Comparison of ENCODE assay signal across 1 cellular context in genomic region chr22:45844009-45844408, GRCh38.
TF ChIP-seq lines count a peak whose summit lies in the region.

No MANE protein-coding gene starts in this region.

TF ChIP-seq in IMR-90, 13 proteins besides CTCF, POLR2A, EP300 and RAD21 (continued from another document):
- TF ChIP-seq MXI1 (IDR thresholded peaks at IDR 0.05; ENCODE audit: borderline replicate concordance, low read depth, low read length) = no peak
- TF ChIP-seq SMC3 (IDR thresholded peaks at IDR 0.05; ENCODE audit: low read depth, low read length) = no peak
- TF ChIP-seq RFX5 (IDR thresholded peaks at IDR 0.05; ENCODE audit: low read depth, low read length) = no peak
- TF ChIP-seq MAFK (IDR thresholded peaks at IDR 0.05; ENCODE audit: low read depth, low read length) = no peak
- TF ChIP-seq RCOR1 (IDR thresholded peaks at IDR 0.05; ENCODE audit: insufficient replicate concordance, low read length) = no peak
- TF ChIP-seq CHD1 (IDR thresholded peaks at IDR 0.05; ENCODE audit: low read depth, low read length) = no peak
- no peak for TF ChIP-seq USF2 (IDR thresholded peaks at IDR 0.05; ENCODE audit: low read depth, low read length)
- no peak for TF ChIP-seq NFE2L2 (IDR thresholded peaks at IDR 0.05; ENCODE audit: low read depth, low read length)
- TF ChIP-seq BHLHE40 (IDR thresholded peaks at IDR 0.05; ENCODE audit: low read depth, low read length) = no peak
